3 cellular contexts compared by ENCODE assay signal in genomic region chr4:98765771-98766170, GRCh38.
TF ChIP-seq lines count a peak whose summit lies in the region.

No MANE protein-coding gene starts in this region.

TF ChIP-seq in SK-N-SH treated with all-trans-retinoic acid at 6 μM for 48 hours, 23 proteins besides CTCF, POLR2A, EP300 and RAD21:
- peak; percentile 82 for TF ChIP-seq ZFP30 (CRISPR knock-in tag; IDR thresholded peaks at IDR 0.05)
- TF ChIP-seq PPARA (CRISPR knock-in tag; IDR thresholded peaks at IDR 0.05; ENCODE audit: borderline replicate concordance) = no peak

TF ChIP-seq in SK-N-SH, 30 proteins besides CTCF, POLR2A, EP300 and RAD21 (continued from another document):
- TF ChIP-seq MEF2A (IDR thresholded peaks at IDR 0.05; ENCODE audit: borderline replicate concordance, low read depth) = no peak
- TF ChIP-seq MXI1 (IDR thresholded peaks at IDR 0.05; ENCODE audit: low read depth, low read length) = no peak
- TF ChIP-seq TAF1 (IDR thresholded peaks at IDR 0.05; ENCODE audit: borderline replicate concordance, low read depth, low read length) = no peak
- no peak for TF ChIP-seq YY1 (IDR thresholded peaks at IDR 0.05; ENCODE audit: low read depth)
- TF ChIP-seq ELF1 (IDR thresholded peaks at IDR 0.05) = no peak
- TF ChIP-seq, protein P1, sequence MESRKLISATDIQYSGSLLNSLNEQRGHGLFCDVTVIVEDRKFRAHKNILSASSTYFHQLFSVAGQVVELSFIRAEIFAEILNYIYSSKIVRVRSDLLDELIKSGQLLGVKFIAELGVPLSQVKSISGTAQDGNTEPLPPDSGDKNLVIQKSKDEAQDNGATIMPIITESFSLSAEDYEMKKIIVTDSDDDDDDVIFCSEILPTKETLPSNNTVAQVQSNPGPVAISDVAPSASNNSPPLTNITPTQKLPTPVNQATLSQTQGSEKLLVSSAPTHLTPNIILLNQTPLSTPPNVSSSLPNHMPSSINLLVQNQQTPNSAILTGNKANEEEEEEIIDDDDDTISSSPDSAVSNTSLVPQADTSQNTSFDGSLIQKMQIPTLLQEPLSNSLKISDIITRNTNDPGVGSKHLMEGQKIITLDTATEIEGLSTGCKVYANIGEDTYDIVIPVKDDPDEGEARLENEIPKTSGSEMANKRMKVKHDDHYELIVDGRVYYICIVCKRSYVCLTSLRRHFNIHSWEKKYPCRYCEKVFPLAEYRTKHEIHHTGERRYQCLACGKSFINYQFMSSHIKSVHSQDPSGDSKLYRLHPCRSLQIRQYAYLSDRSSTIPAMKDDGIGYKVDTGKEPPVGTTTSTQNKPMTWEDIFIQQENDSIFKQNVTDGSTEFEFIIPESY (IDR thresholded peaks at IDR 0.05; ENCODE audit: borderline replicate concordance, low read depth) = no peak
- no peak for TF ChIP-seq POLR2AphosphoS5 (IDR thresholded peaks at IDR 0.05; ENCODE audit: low read depth, low read length)
- TF ChIP-seq, protein P2, sequence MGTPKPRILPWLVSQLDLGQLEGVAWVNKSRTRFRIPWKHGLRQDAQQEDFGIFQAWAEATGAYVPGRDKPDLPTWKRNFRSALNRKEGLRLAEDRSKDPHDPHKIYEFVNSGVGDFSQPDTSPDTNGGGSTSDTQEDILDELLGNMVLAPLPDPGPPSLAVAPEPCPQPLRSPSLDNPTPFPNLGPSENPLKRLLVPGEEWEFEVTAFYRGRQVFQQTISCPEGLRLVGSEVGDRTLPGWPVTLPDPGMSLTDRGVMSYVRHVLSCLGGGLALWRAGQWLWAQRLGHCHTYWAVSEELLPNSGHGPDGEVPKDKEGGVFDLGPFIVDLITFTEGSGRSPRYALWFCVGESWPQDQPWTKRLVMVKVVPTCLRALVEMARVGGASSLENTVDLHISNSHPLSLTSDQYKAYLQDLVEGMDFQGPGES (IDR thresholded peaks at IDR 0.05; ENCODE audit: low read depth, low read length) = no peak
- TF ChIP-seq GATA2 (CRISPR knock-in tag; IDR thresholded peaks at IDR 0.05) = no peak
- TF ChIP-seq FOSL2 (IDR thresholded peaks at IDR 0.05; ENCODE audit: borderline replicate concordance, low read depth) = no peak
- no peak for TF ChIP-seq GABPA (IDR thresholded peaks at IDR 0.05; ENCODE audit: low read depth)
- no peak for TF ChIP-seq USF2 (IDR thresholded peaks at IDR 0.05; ENCODE audit: borderline replicate concordance, low read depth, low read length)
- no peak for TF ChIP-seq REST (IDR thresholded peaks at IDR 0.05; ENCODE audit: low read depth, low read length)
- no peak for TF ChIP-seq RFX5 (IDR thresholded peaks at IDR 0.05; ENCODE audit: low read length)
- no peak for TF ChIP-seq NRF1 (IDR thresholded peaks at IDR 0.05; ENCODE audit: low read depth, low read length)
- TF ChIP-seq, protein P3, sequence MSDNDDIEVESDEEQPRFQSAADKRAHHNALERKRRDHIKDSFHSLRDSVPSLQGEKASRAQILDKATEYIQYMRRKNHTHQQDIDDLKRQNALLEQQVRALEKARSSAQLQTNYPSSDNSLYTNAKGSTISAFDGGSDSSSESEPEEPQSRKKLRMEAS (IDR thresholded peaks at IDR 0.05; ENCODE audit: low read depth) = no peak
- TF ChIP-seq TEAD4 (IDR thresholded peaks at IDR 0.05; ENCODE audit: borderline replicate concordance, insufficient read depth) = no peak
- TF ChIP-seq USF1 (IDR thresholded peaks at IDR 0.05; ENCODE audit: borderline replicate concordance, low read depth) = no peak
- TF ChIP-seq FOXJ3 (CRISPR knock-in tag; IDR thresholded peaks at IDR 0.05) = no peak

TF ChIP-seq in K562, 482 proteins besides CTCF, POLR2A, EP300 and RAD21:
- no peak for TF ChIP-seq SMAD4 (CRISPR knock-in tag; conservative IDR thresholded peaks at IDR 0.05)
- no peak for TF ChIP-seq MYNN (IDR thresholded peaks at IDR 0.05)
- TF ChIP-seq MYNN (CRISPR knock-in tag; IDR thresholded peaks at IDR 0.05) = no peak
- TF ChIP-seq BCL6 (CRISPR knock-in tag; IDR thresholded peaks at IDR 0.05) = no peak
- TF ChIP-seq RBM25 (IDR thresholded peaks at IDR 0.05; ENCODE audit: low read depth, low read length, severe bottlenecking) = peak; percentile 57
- TF ChIP-seq CBX3 (IDR thresholded peaks at IDR 0.05; ENCODE audit: borderline replicate concordance in 1 of 2, low read length in 2 of 2) = 0 out of 3 replicates have a peak, but pooled peaks of 1 of the 2 experiments have one; percentile 26
- TF ChIP-seq ZNF592 (IDR thresholded peaks at IDR 0.05) = no peak
